20 cellular contexts compared by ENCODE assay signal in the genomic region with DNA sequence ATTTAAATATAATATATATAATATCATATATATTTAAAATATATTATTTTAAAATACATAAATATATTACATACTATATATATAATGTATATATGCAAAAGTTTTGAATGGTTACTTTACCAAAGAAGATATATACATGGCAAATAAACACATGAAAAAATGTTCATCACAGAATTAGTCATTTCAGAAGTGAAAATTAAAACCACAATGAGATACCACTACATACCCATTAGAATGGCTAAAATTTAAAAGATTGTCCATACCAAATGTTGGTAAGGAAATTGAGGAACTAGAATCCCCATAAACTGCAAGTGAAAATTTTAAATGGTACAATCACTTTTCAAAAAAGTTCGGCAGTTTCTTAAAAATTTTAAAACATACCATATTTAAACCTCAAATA. TPM values are rescaled to one million over a fixed set of nuclear protein-coding genes. Genes with fewer than 3 reads are reported as not detected.
DNase-seq lines count a peak whose midpoint lies in the region; ATAC-seq, FAIRE-seq and TF ChIP-seq lines count a peak whose summit lies in the region.
"Had no signal": no experiment of that assay in that cellular context is flagged by ENCODE, and none has a peak within 500 bp of the region (broad histone marks: within the 10 kb centered on the region; RNA-seq: fewer than 3 reads in every experiment).

No MANE protein-coding gene starts in this region.

- H3K36me3 ChIP-seq in psoas muscle (ENCODE audit: insufficient read depth in 1 of 2, low read depth in 1 of 2) = no peaks in the 10 kb centered on the region

- DNase-seq in sciatic nerve (ENCODE audit: low spot score) (no peak), Right ventricle myocardium superior (no peak), NCI-H1930 (lab: John Stamatoyannopoulos, UW) (no peak), psoas muscle (no peak)
- DNase-seq: 8988T; C1 segment of cervical spinal cord; Calu3; CD4-positive, alpha-beta memory T cell; COR-L47; DMS53; DMS79 treated with DMSO at 0.1 percent for 48 hours; GM23248; H7; HCEC 1CT had no signal

- TF ChIP-seq CTCF in psoas muscle (IDR thresholded peaks at IDR 0.05) = no peak

- ATAC-seq in HG03175 (IDR thresholded peaks at IDR 0.05; ENCODE audit: unreplicated experiment) = peak; percentile 55
- ATAC-seq in sciatic nerve = no peak
- ATAC-seq in Right ventricle myocardium superior (ENCODE audit: poor library complexity) = no peak
- no peak for ATAC-seq in psoas muscle

- intact Hi-C loops in sciatic nerve (cut with DNase I) (no loop called here), Right ventricle myocardium superior (cut with DNase I) (no loop called here), psoas muscle (cut with DNase I) (no loop called here)

- 83 to 89% (median 85%) methylated on average over 1 of the region's 1 CpG for WGBS in psoas muscle, 3 donors

- H3K4me1 ChIP-seq in psoas muscle = no peaks in the 10 kb centered on the region

- peak; percentile 71 for FAIRE-seq in G401.6 (lab: Jason Lieb, UNC)
- peak; percentile 24 for FAIRE-seq in colon (lab: Jason Lieb, UNC)
- FAIRE-seq: GM12892, H1 had no signal

- H3K27me3 ChIP-seq in psoas muscle (ENCODE audit: insufficient read depth in 3 of 3, low read length in 2 of 3) = no peaks in the 10 kb centered on the region

- no peaks in the 10 kb centered on the region for H3K9me3 ChIP-seq in psoas muscle

- no peak overlapping the region for H3K4me3 ChIP-seq in psoas muscle
- H3K4me3 ChIP-seq: GM23248 had no signal

- no peak overlapping the region for H3K27ac ChIP-seq in psoas muscle
- H3K27ac ChIP-seq: GM23248 had no signal

RNA-seq across cellular contexts. Expression of a gene that starts 23.6 kb away (rescaled TPM):
- total RNA-seq in sciatic nerve (114 TPM), Right ventricle myocardium superior (9.4 TPM), psoas muscle (10 to 100 TPM in 1 of 4 donors, 1 to 10 TPM in 3; 1.2 to 11.3 (median 4.9) TPM)
- polyA plus RNA-seq in psoas muscle = 1 to 10 TPM; 1.2 to 2.3 (median 1.3) TPM
- total RNA-seq: CD4-positive, alpha-beta memory T cell; G401 had no signal
- polyA plus RNA-seq: CD4-positive, alpha-beta memory T cell had no signal
